8 cellular contexts compared by ENCODE assay signal in the genomic region with DNA sequence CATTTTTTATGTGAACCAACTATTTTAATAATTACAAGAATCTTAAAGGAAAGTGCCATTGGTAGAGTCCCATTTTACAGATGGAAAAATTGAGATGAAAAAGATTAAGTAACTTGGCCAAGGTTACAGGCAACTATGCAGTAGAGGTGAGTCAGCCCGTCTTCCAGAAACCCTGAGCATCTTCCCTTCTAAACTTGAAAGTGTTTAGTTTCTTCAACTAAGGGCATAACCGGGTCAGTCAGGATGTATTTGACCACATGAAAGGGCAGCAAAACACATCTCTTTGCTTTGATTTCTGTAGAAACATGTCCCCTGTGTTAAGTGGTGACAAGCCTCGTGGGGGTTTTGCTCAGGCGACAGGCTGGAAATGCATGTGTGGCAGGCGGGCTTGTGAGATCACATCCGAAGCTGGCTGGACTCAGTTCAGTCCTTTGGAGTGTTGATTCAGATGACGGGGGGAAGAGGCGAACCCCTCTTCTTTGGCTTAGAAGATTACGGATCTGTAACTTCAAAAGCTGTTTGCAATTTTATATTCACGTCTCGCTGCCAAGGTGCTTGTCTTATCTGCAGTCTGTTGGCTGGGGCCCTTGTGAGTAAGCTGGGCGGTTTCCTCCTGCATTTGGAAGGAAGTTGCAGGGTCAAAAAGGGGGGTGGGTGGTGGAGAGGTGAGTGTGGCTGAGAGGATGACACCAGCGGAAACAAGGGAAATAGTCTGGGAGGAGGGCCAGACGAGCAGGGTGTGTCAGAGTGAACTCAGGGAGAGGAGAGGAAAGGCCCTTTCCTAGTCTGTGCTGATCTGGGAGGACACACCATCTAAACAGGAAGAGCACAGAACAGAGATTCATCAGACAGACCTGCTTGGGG.
DNase-seq lines count a peak whose midpoint lies in the region; ATAC-seq, FAIRE-seq and TF ChIP-seq lines count a peak whose summit lies in the region.

No MANE protein-coding gene starts in this region.

- POLR2A ChIA-PET in activated CD4-positive, alpha-beta memory T cell treated with anti-CD3 and anti-CD28 coated beads, Interleukin-2, amount 10 ng/mL, durations not matched to agents 7 days and 5 days (lab: Charles Lee), result interaction anchor here (0.7 to 2.1 kb wide), 7 partner anchors 12 to 720 kb away, joined by 3 to 10 read pairs (median 4); partner anchors contain the start of genes SSBP2, TMEM167A and XRCC4

- no peaks in the 10 kb centered on the region for H3K9me3 Mint-ChIP-seq in activated CD4-positive, alpha-beta memory T cell treated with anti-CD3 and anti-CD28 coated beads, Interleukin-2, amount 10 ng/mL, durations not matched to agents 7 days and 5 days
- H3K9me3 Mint-ChIP-seq in endodermal cell, result no peaks in the 10 kb centered on the region

- H3K36me3 Mint-ChIP-seq in activated CD4-positive, alpha-beta memory T cell treated with anti-CD3 and anti-CD28 coated beads, Interleukin-2, amount 10 ng/mL, durations not matched to agents 7 days and 5 days (ENCODE audit: low read depth), result peaks cover 3% of the 10 kb centered on the region
- H3K36me3 Mint-ChIP-seq in endodermal cell (ENCODE audit: low read depth), result no peaks in the 10 kb centered on the region

- no peaks in the 10 kb centered on the region for H3K27me3 ChIP-seq in endodermal cell (ENCODE audit: control insufficient read depth, insufficient read depth, low read length, poor library complexity, severe bottlenecking)
- H3K27me3 ChIP-seq in pancreas, result no peaks in the 10 kb centered on the region
- H3K27me3 ChIP-seq in transverse colon, result no peaks in the 10 kb centered on the region

- H3K4me1 ChIP-seq in endodermal cell (ENCODE audit: control insufficient read depth, insufficient read depth, low read length) (no peaks in the 10 kb centered on the region), pancreas (no peaks in the 10 kb centered on the region), transverse colon (peaks cover 0 to 11% (median 5%) of the 10 kb centered on the region in 4 donors)

- H3K36me3 ChIP-seq in endodermal cell (ENCODE audit: control insufficient read depth, insufficient read depth, low read length) (no peaks in the 10 kb centered on the region), pancreas (no peaks in the 10 kb centered on the region), transverse colon (no peaks in the 10 kb centered on the region)

- no peak for TF ChIP-seq EP300 in transverse colon (IDR thresholded peaks at IDR 0.05; ENCODE audit: low read depth)

- TF ChIP-seq CTCF in endodermal cell (conservative IDR thresholded peaks at IDR 0.05) (no peak), pancreas (IDR thresholded peaks at IDR 0.05) (no peak), transverse colon (IDR thresholded peaks at IDR 0.05) (no peak)

- no peak for TF ChIP-seq POLR2A in transverse colon (IDR thresholded peaks at IDR 0.05)

- no peaks in the 10 kb centered on the region for H3K9me3 ChIP-seq in endodermal cell (ENCODE audit: control insufficient read depth, low read length)
- H3K9me3 ChIP-seq in pancreas, result no peaks in the 10 kb centered on the region
- H3K9me3 ChIP-seq in transverse colon, result no peaks in the 10 kb centered on the region

- 86 to 92% methylated on average over 10 to 14 of the region's 14 CpGs for WGBS in endodermal cell (ENCODE audit: insufficient coverage in 1 of 2, insufficient read length in 1 of 2), 2 experiments
- WGBS in pancreas, 2 donors, result 43 to 46% methylated on average over 14 of the region's 14 CpGs
- WGBS in transverse colon (ENCODE audit: low coverage in 1 of 2), 2 donors, result 21 to 25% methylated on average over 11 to 14 of the region's 14 CpGs

- no peak overlapping the region for H3K9ac ChIP-seq in endodermal cell (ENCODE audit: extremely low read depth, low read length, poor library complexity, severe bottlenecking)

- CTCF ChIA-PET in activated CD4-positive, alpha-beta memory T cell treated with anti-CD3 and anti-CD28 coated beads, Interleukin-2, amount 10 ng/mL, durations not matched to agents 7 days and 5 days (lab: Charles Lee), result interaction anchor here (0.7 to 1.6 kb wide), 3 partner anchors 11 to 932 kb away, joined by 3 to 5 read pairs (median 3); no protein-coding TSS in a partner anchor

- H3K27ac ChIP-seq in endodermal cell (ENCODE audit: low read depth, low read length) (no peak overlapping the region), pancreas (no peak overlapping the region), transverse colon (peak overlapping the region in 2 of 4 donors; percentile 23 to 34)

- H3K4me3 ChIP-seq in Jurkat, Clone E6-1 (ENCODE audit: low read length), result peak overlapping the region; percentile 36
- H3K4me3 ChIP-seq in endodermal cell (ENCODE audit: low read length), result no peak overlapping the region
- H3K4me3 ChIP-seq in pancreas, result no peak overlapping the region
- no peak overlapping the region for H3K4me3 ChIP-seq in transverse colon

- no peak for FAIRE-seq in pancreas (lab: Jason Lieb, UNC)

- peak; percentile 52 for ATAC-seq in GM19043 (IDR thresholded peaks at IDR 0.05; ENCODE audit: low read depth, unreplicated experiment)
- ATAC-seq in pancreas, result peak; percentile 80 to 90 (median 86)

- H3K4me1 Mint-ChIP-seq in activated CD4-positive, alpha-beta memory T cell treated with anti-CD3 and anti-CD28 coated beads, Interleukin-2, amount 10 ng/mL, durations not matched to agents 7 days and 5 days, result peaks cover 78% of the 10 kb centered on the region
- H3K4me1 Mint-ChIP-seq in endodermal cell, result peaks cover 12% of the 10 kb centered on the region

- H3K4me3 Mint-ChIP-seq in activated CD4-positive, alpha-beta memory T cell treated with anti-CD3 and anti-CD28 coated beads, Interleukin-2, amount 10 ng/mL, durations not matched to agents 7 days and 5 days, result peak overlapping the region; percentile 57
- no peak overlapping the region for H3K4me3 Mint-ChIP-seq in endodermal cell

- no peaks in the 10 kb centered on the region for H3K27me3 Mint-ChIP-seq in activated CD4-positive, alpha-beta memory T cell treated with anti-CD3 and anti-CD28 coated beads, Interleukin-2, amount 10 ng/mL, durations not matched to agents 7 days and 5 days
- H3K27me3 Mint-ChIP-seq in endodermal cell (ENCODE audit: insufficient read depth), result no peaks in the 10 kb centered on the region

- H3K27ac Mint-ChIP-seq in activated CD4-positive, alpha-beta memory T cell treated with anti-CD3 and anti-CD28 coated beads, Interleukin-2, amount 10 ng/mL, durations not matched to agents 7 days and 5 days, result peak overlapping the region; percentile 94
- H3K27ac Mint-ChIP-seq in endodermal cell, result no peak overlapping the region

- in situ Hi-C loops in transverse colon (cut with MboI; ENCODE audit: low pct_ligation_motif_present in 1 of 4, low pct_unique_long_range_greater_than_20kb in 1 of 4, low sequenced_read_pairs in 3 of 4), result loop anchor here (5.0 to 25.0 kb wide), 7 partner anchors 430 to 1208 kb away; no protein-coding TSS in a partner anchor

- peak; percentile 97 for DNase-seq in Jurkat, Clone E6-1 (ENCODE audit: low read depth, low spot score)
- peak; percentile 81 for DNase-seq in activated CD4-positive, alpha-beta memory T cell treated with anti-CD3 and anti-CD28 coated beads, Interleukin-2, amount 10 ng/mL, durations not matched to agents 7 days and 5 days
- DNase-seq in endodermal cell, result peak; percentile 65
- peak in 3 of 6 donors; percentile 29 to 52 (median 32) for DNase-seq in pancreas
- peak; percentile 64 for DNase-seq in transverse colon
- no peak for DNase-seq in retina
- DNase-seq in COR-L47 (lab: John Stamatoyannopoulos, UW), result no peak

- intact Hi-C loops in pancreas (cut with DNase I) (no loop called here), transverse colon (cut with DNase I; ENCODE audit: low total_unique reads) (no loop called here)

Comparison
In these comparisons a context has a peak if more than half of its experiments do, and no peak if none do; other contexts are left out.
1. DNase-seq: peak in Jurkat, Clone E6-1 (single experiment), activated CD4-positive, alpha-beta memory T cell treated with anti-CD3 and anti-CD28 coated beads, Interleukin-2, amount 10 ng/mL, durations not matched to agents 7 days and 5 days (single experiment), endodermal cell (single experiment) and transverse colon (single experiment); none in retina (single experiment) and COR-L47 (single experiment).